7 cellular contexts compared by ENCODE assay signal in the genomic region with DNA sequence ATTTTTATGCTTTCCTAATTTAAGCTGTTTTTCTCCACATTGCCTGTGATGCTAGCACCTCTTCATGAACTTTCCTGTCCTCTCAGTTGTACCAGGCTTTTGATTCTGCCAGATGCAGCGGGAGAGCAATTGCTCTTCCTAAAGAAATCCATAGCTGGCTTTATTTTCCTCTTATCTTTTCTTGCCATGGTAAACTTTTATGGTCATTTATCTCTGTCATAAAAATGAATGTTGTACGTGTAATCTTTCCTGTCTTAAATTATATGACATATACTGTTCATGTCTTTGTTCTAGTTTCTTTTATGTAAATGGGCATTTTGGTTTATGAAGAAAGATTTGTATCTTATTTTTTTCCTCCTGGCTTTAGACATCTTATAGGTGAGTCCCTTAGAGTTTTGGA.
"Had no signal": no experiment of that assay in that cellular context is flagged by ENCODE, and none has a peak within 500 bp of the region (broad histone marks: within the 10 kb centered on the region; RNA-seq: fewer than 3 reads in every experiment).

No MANE protein-coding gene starts in this region.

- H3K27ac Mint-ChIP-seq: IgD-negative memory B cell had no signal

- H3K4me3 Mint-ChIP-seq: IgD-negative memory B cell had no signal

- H3K4me3 ChIP-seq: K562 had no signal

- H3K4me1 Mint-ChIP-seq: IgD-negative memory B cell had no signal

- FAIRE-seq: HepG2, HTR-8/SVneo, K562 had no signal

- H3K27ac ChIP-seq: HL-60 had no signal

- H3K27me3 Mint-ChIP-seq: IgD-negative memory B cell had no signal

- DNase-seq: IMR-90, KBM-7 had no signal

- H3K36me3 Mint-ChIP-seq: IgD-negative memory B cell had no signal

- ATAC-seq: HepG2, K562 had no signal
